Comparison of ENCODE assay signal across 8 cellular contexts in the genomic region with DNA sequence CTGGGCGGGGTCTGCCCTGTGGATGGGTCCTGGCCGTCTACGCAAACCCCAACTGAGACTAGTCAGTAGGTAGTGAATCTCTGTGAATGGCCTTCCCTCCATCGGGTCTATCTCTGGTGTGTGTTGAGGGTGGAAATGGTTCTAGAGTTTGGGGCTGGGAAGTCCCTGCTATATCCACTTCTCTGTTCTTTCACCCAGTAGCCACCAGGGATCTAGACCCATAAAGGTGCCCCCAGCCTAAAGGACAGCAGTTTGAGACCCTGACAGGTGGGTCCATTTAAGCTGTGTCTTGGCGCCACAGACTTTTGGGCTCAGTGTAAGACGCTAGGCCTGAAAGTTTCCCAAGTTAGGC. TPM values are rescaled to one million over a fixed set of nuclear protein-coding genes. Genes with fewer than 3 reads are reported as not detected.
DNase-seq lines count a peak whose midpoint lies in the region; ATAC-seq and TF ChIP-seq lines count a peak whose summit lies in the region.

No MANE protein-coding gene starts in this region.

- H3K79me2 ChIP-seq in trophoblast cell (ENCODE audit: control insufficient read depth, insufficient read depth, low read length, poor library complexity): no peaks in the 10 kb centered on the region

- peaks cover 15% of the 10 kb centered on the region for H3K4me1 ChIP-seq in CD4-positive, CD25-positive, alpha-beta regulatory T cell (ENCODE audit: control insufficient read depth, insufficient read depth, low read length, poor library complexity, severe bottlenecking)
- H3K4me1 ChIP-seq in NT2/D1 (ENCODE audit: insufficient read depth, insufficient read length) (no peaks in the 10 kb centered on the region), trophoblast cell (ENCODE audit: control insufficient read depth in 1 of 2, insufficient read depth in 2 of 2, low read length in 2 of 2) (no peaks in the 10 kb centered on the region), foreskin keratinocyte (no peaks in the 10 kb centered on the region)

- peak overlapping the region; percentile 7 for H2BK120ac ChIP-seq in trophoblast cell (ENCODE audit: insufficient read depth, low read length, poor library complexity)

- WGBS in trophoblast cell (ENCODE audit: extremely low coverage, insufficient coverage, insufficient read length): no CpG with 5 or more reads among the region's 6 CpGs

- peak overlapping the region; percentile 18 for H3K14ac ChIP-seq in trophoblast cell (ENCODE audit: low read length)

- H3K4ac ChIP-seq in trophoblast cell (ENCODE audit: low read depth, low read length): no peak overlapping the region

- no peak overlapping the region for H3K23ac ChIP-seq in trophoblast cell (ENCODE audit: low read length)

- H3K27ac Mint-ChIP-seq in CD4-positive, CD25-positive, alpha-beta regulatory T cell: peak overlapping the region in 2 of 3 donors; percentile 91 to 96

- H3K9ac ChIP-seq in NT2/D1 (ENCODE audit: insufficient read length, low read depth): peak overlapping the region; percentile 90
- no peak overlapping the region for H3K9ac ChIP-seq in trophoblast cell (ENCODE audit: low read length)

- H2AK5ac ChIP-seq in trophoblast cell (ENCODE audit: low read length): no peak overlapping the region

- H4K8ac ChIP-seq in trophoblast cell (ENCODE audit: low read depth, low read length): peak overlapping the region; percentile 56

- H3K9me3 Mint-ChIP-seq in CD4-positive, CD25-positive, alpha-beta regulatory T cell: peaks cover 0 to 12% (median 2%) of the 10 kb centered on the region in 7 donors

- H3K4me3 ChIP-seq in CD4-positive, CD25-positive, alpha-beta regulatory T cell (ENCODE audit: low read depth, low read length): peak overlapping the region; percentile 48
- H3K4me3 ChIP-seq in NT2/D1 (ENCODE audit: insufficient read length, low read depth): peak overlapping the region; percentile 71
- peak overlapping the region; percentile 77 for H3K4me3 ChIP-seq in epithelial cell of esophagus (ENCODE audit: low read length)
- H3K4me3 ChIP-seq in trophoblast cell (ENCODE audit: low read depth, low read length): peak overlapping the region; percentile 75

- no peak overlapping the region for H4K91ac ChIP-seq in trophoblast cell (ENCODE audit: low read depth, low read length)

- peaks cover 21% of the 10 kb centered on the region for H3K36me3 Mint-ChIP-seq in CD4-positive, CD25-positive, alpha-beta regulatory T cell

- H3K27me3 ChIP-seq in CD4-positive, CD25-positive, alpha-beta regulatory T cell (ENCODE audit: control insufficient read depth, insufficient read depth, low read length): no peaks in the 10 kb centered on the region
- H3K27me3 ChIP-seq in NT2/D1 (ENCODE audit: insufficient read depth, insufficient read length) (no peaks in the 10 kb centered on the region), trophoblast cell (ENCODE audit: insufficient read depth, low read length) (no peaks in the 10 kb centered on the region), foreskin keratinocyte (no peaks in the 10 kb centered on the region)

- H3K27ac ChIP-seq in CD4-positive, CD25-positive, alpha-beta regulatory T cell (ENCODE audit: insufficient read depth, low read length, poor library complexity, severe bottlenecking): peak overlapping the region; percentile 70
- H3K27ac ChIP-seq in trophoblast cell (ENCODE audit: low read depth, low read length) (no peak overlapping the region), foreskin keratinocyte (no peak overlapping the region)

- H2BK5ac ChIP-seq in trophoblast cell (ENCODE audit: low read depth, low read length, poor library complexity): no peak overlapping the region

- H3K18ac ChIP-seq in trophoblast cell (ENCODE audit: low read length): no peak overlapping the region

- H2BK12ac ChIP-seq in trophoblast cell (ENCODE audit: low read length): no peak overlapping the region

- ATAC-seq in CD4-positive, CD25-positive, alpha-beta regulatory T cell (ENCODE audit: low read depth in 2 of 2): no peak
- ATAC-seq in GM18873 (IDR thresholded peaks at IDR 0.05; ENCODE audit: low FRiP score, unreplicated experiment) (no peak), foreskin keratinocyte (no peak)

- DNase-seq in CD4-positive, CD25-positive, alpha-beta regulatory T cell: no peak
- no peak for DNase-seq in NT2/D1 (ENCODE audit: low read depth, low spot score)
- DNase-seq in epithelial cell of esophagus (ENCODE audit: low read depth): no peak
- no peak for DNase-seq in trophoblast cell
- no peak for DNase-seq in HK-2 (ENCODE audit: unreplicated experiment)
- DNase-seq in foreskin keratinocyte: no peak
- DNase-seq in NCI-H524 treated with DMSO at 0.1 percent for 48 hours (lab: John Stamatoyannopoulos, UW): no peak

- peaks cover 3 to 5% of the 10 kb centered on the region in 2 experiments for H3K9me3 ChIP-seq in CD4-positive, CD25-positive, alpha-beta regulatory T cell (ENCODE audit: control insufficient read depth in 2 of 2, low read length in 2 of 2)
- no peaks in the 10 kb centered on the region for H3K9me3 ChIP-seq in NT2/D1 (ENCODE audit: insufficient read depth, low read length)
- H3K9me3 ChIP-seq in trophoblast cell (ENCODE audit: insufficient read depth, low read depth, low read length): peaks cover 14% of the 10 kb centered on the region

- peak overlapping the region; percentile 94 to 99 (median 98) for H3K4me3 Mint-ChIP-seq in CD4-positive, CD25-positive, alpha-beta regulatory T cell

- H3K4me2 ChIP-seq in trophoblast cell (ENCODE audit: low read length): peak overlapping the region; percentile 77

- no peaks in the 10 kb centered on the region for H3K27me3 Mint-ChIP-seq in CD4-positive, CD25-positive, alpha-beta regulatory T cell

- H3K4me1 Mint-ChIP-seq in CD4-positive, CD25-positive, alpha-beta regulatory T cell: peaks cover 6 to 18% (median 15%) of the 10 kb centered on the region in 4 donors

- peak overlapping the region; percentile 40 for H4K12ac ChIP-seq in trophoblast cell (ENCODE audit: low read depth, low read length)

- H3K79me1 ChIP-seq in trophoblast cell (ENCODE audit: low read length): peaks cover 2% of the 10 kb centered on the region

- H2AFZ ChIP-seq in trophoblast cell (ENCODE audit: insufficient read depth, low read length, poor library complexity): peak overlapping the region; percentile 48

- no peak for TF ChIP-seq CTCF in epithelial cell of esophagus (IDR thresholded peaks at IDR 0.05; ENCODE audit: insufficient read depth, low read depth, low read length, missing control alignments)
- no peak for TF ChIP-seq CTCF in foreskin keratinocyte (conservative IDR thresholded peaks at IDR 0.05)

- H3K36me3 ChIP-seq in CD4-positive, CD25-positive, alpha-beta regulatory T cell (ENCODE audit: control insufficient read depth, insufficient read depth, low read length): peaks cover 15% of the 10 kb centered on the region
- H3K36me3 ChIP-seq in NT2/D1 (ENCODE audit: insufficient read depth, insufficient read length, low read length) (peaks cover 3% of the 10 kb centered on the region), trophoblast cell (ENCODE audit: control insufficient read depth in 1 of 2, insufficient read depth in 2 of 2, low read length in 2 of 2) (no peaks in the 10 kb centered on the region)

RNA-seq across cellular contexts. Expression of gene ZNF568, which starts 57.7 kb away (rescaled TPM):
- 8.3 TPM for total RNA-seq in CD4-positive, CD25-positive, alpha-beta regulatory T cell
- polyA plus RNA-seq in CD4-positive, CD25-positive, alpha-beta regulatory T cell: 10 to 100 TPM in 2 of 4 donors, 1 to 10 TPM in 2; 6.7 to 13.3 (median 9.7) TPM
- polyA plus RNA-seq in trophoblast cell (2013): 3.6 and 3.7 TPM in 2 replicates
- total RNA-seq in foreskin keratinocyte: 5.1 and 6.2 TPM in 2 replicates
- polyA plus RNA-seq in foreskin keratinocyte: 2.1 and 2.7 TPM in 2 replicates

RNA-seq across cellular contexts. Expression of gene ZNF829, which starts 57.7 kb away (rescaled TPM):
- total RNA-seq in CD4-positive, CD25-positive, alpha-beta regulatory T cell: 4.8 TPM
- 1 to 10 TPM; 2.0 to 4.0 (median 2.3) TPM for polyA plus RNA-seq in CD4-positive, CD25-positive, alpha-beta regulatory T cell
- 2.3 and 2.4 TPM in 2 replicates for polyA plus RNA-seq in trophoblast cell (2013)
- total RNA-seq in foreskin keratinocyte: 3.5 and 4.1 TPM in 2 replicates
- 0.85 and 1.1 TPM in 2 replicates for polyA plus RNA-seq in foreskin keratinocyte
